In the genomic region with DNA sequence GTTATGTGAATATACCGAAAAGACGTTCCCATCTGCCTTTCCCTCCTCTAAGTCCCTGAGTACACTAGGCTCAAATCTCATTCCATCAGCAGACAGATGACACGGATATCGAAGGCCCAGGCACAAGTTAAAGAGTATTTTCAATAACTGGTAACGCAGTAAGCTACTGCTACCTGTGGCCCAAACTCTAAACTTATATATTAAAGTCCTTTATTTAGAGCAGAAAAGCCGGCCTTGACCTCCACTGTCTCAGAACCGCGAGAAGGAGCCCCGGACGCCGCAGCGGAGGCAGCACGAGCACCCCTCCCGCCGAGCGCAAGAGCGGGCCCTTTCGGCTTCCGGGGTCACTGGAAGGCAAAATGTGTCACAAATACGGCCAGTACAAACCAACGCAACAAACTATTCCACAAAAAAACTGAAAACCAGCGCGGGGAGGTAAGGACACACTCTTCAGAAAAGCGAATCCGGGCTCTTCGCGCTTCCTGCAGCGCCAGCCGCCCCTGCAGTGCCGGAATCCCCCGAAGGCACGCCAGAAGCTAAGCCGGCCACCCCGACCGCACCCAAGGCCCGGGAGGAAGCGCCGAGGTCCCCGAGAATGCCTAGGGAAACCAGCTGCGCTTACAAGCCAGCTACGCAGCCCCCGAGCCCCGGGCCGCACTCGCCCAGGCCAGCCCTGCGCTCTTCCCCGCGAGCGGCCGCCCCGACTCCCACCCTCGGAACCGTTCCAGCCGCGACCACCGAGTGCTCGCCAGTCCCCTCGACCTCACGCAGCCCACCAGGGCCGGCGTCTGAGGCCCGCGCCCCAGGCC, we compare ENCODE assay signal across 8 cellular contexts. TPM values are rescaled to one million over a fixed set of nuclear protein-coding genes. Genes with fewer than 3 reads are reported as not detected.
DNase-seq lines count a peak whose midpoint lies in the region; TF ChIP-seq lines count a peak whose summit lies in the region.

No MANE protein-coding gene starts in this region.

- H3K4me3 ChIP-seq in HUES48 (ENCODE audit: low read depth, low read length) (peak overlapping the region; percentile 93), dorsolateral prefrontal cortex (peak overlapping the region; percentile 69 to 98 (median 94)), mesendoderm (ENCODE audit: low read length) (peak overlapping the region; percentile 94), suprapubic skin (peak overlapping the region; percentile 82)

- H3K79me1 ChIP-seq in mesendoderm (ENCODE audit: low read length): peaks cover 5% of the 10 kb centered on the region

- peak overlapping the region; percentile 87 for H4K8ac ChIP-seq in mesendoderm (ENCODE audit: low read depth, low read length)

- peaks cover 82% of the 10 kb centered on the region for H3K79me2 ChIP-seq in mesendoderm (ENCODE audit: control insufficient read depth, insufficient read depth, low read length)

- H2BK15ac ChIP-seq in mesendoderm (replicated peaks; ENCODE audit: low read depth): no peak overlapping the region

- H3K9ac ChIP-seq in HUES48 (ENCODE audit: low read depth, low read length) (peak overlapping the region; percentile 89), mesendoderm (ENCODE audit: low read length) (peak overlapping the region; percentile 96)

- H3K4me2 ChIP-seq in mesendoderm (ENCODE audit: low read length): peak overlapping the region; percentile 93

- peak overlapping the region; percentile 100 for H3K18ac ChIP-seq in mesendoderm (ENCODE audit: low read length)

- H3K27ac ChIP-seq in HUES48 (ENCODE audit: low read depth, low read length) (peak overlapping the region; percentile 97), VCaP (peak overlapping the region; percentile 98), dorsolateral prefrontal cortex (peak overlapping the region; percentile 80 to 99 (median 96)), mesendoderm (ENCODE audit: low read depth, low read length) (peak overlapping the region; percentile 91), suprapubic skin (peak overlapping the region; percentile 98)

- H4K5ac ChIP-seq in mesendoderm (ENCODE audit: low read length): no peak overlapping the region

- DNase-seq in CD1c-positive myeloid dendritic cell (ENCODE audit: extremely low spot score): peak; percentile 51
- peak; percentile 60 for DNase-seq in GM20000 (ENCODE audit: low spot score)
- peak in 1 of 10 donors; percentile 53 for DNase-seq in dorsolateral prefrontal cortex
- peak; percentile 40 for DNase-seq in mesendoderm
- peak in 1 of 2 donors; percentile 78 for DNase-seq in suprapubic skin (ENCODE audit: low spot score in 2 of 2)
- DNase-seq in AML-193 (lab: John Stamatoyannopoulos, UW): no peak

- H3K27me3 ChIP-seq in HUES48 (ENCODE audit: control insufficient read depth, insufficient read depth, low read length) (no peaks in the 10 kb centered on the region), dorsolateral prefrontal cortex (no peaks in the 10 kb centered on the region), mesendoderm (ENCODE audit: insufficient read depth, low read length, poor library complexity) (no peaks in the 10 kb centered on the region), suprapubic skin (no peaks in the 10 kb centered on the region)

- no peaks in the 10 kb centered on the region for H3K36me3 ChIP-seq in HUES48 (ENCODE audit: control insufficient read depth, insufficient read depth, low read length)
- no peaks in the 10 kb centered on the region for H3K36me3 ChIP-seq in mesendoderm (ENCODE audit: control insufficient read depth, insufficient read depth, low read length)
- no peaks in the 10 kb centered on the region for H3K36me3 ChIP-seq in suprapubic skin

- no peak for TF ChIP-seq EP300 in suprapubic skin (IDR thresholded peaks at IDR 0.05)

- no CpG with 5 or more reads among the region's 63 CpGs for WGBS in mesendoderm (ENCODE audit: extremely low coverage, insufficient coverage, low lambda C conversion rate)
- 0% methylated on average over 25 of the region's 63 CpGs for WGBS in suprapubic skin

- peak overlapping the region; percentile 90 for H2BK120ac ChIP-seq in mesendoderm (ENCODE audit: low read depth, low read length)

- TF ChIP-seq CTCF in GM20000 (IDR thresholded peaks at IDR 0.05; ENCODE audit: extremely low read depth, missing control alignments) (no peak), VCaP (conservative IDR thresholded peaks at IDR 0.05) (no peak), dorsolateral prefrontal cortex (IDR thresholded peaks at IDR 0.05 in 54 of 56, conservative IDR thresholded peaks at IDR 0.05 in 2 of 56; ENCODE audit: low read depth in 1 of 56, partially characterized antibody in 56 of 56) (no peak), suprapubic skin (IDR thresholded peaks at IDR 0.05) (no peak)

- no peaks in the 10 kb centered on the region for H3K9me3 ChIP-seq in HUES48 (ENCODE audit: control insufficient read depth, insufficient read depth, low read length)
- no peaks in the 10 kb centered on the region for H3K9me3 ChIP-seq in suprapubic skin

- H3K23ac ChIP-seq in mesendoderm (ENCODE audit: low read length): peak overlapping the region; percentile 95

- intact Hi-C loops in dorsolateral prefrontal cortex (cut with DNase I): loop anchor here in 1 of 2 donors (5.0 kb wide), 1 partner anchor 48 kb away; no protein-coding TSS in a partner anchor

- peak overlapping the region; percentile 95 for H3K56ac ChIP-seq in mesendoderm (ENCODE audit: low read length)

- H3K4me1 ChIP-seq in HUES48 (ENCODE audit: control insufficient read depth, insufficient read depth, low read length): peaks cover 44% of the 10 kb centered on the region
- peaks cover 18% of the 10 kb centered on the region for H3K4me1 ChIP-seq in mesendoderm (ENCODE audit: control insufficient read depth, low read depth, low read length)
- peaks cover 82% of the 10 kb centered on the region for H3K4me1 ChIP-seq in suprapubic skin

- H3K4ac ChIP-seq in mesendoderm (ENCODE audit: low read depth, low read length): peak overlapping the region; percentile 99

- TF ChIP-seq POLR2A in suprapubic skin (IDR thresholded peaks at IDR 0.05): no peak

- peak overlapping the region; percentile 81 for H2BK5ac ChIP-seq in mesendoderm (ENCODE audit: low read length)

- no peak overlapping the region for H2AK5ac ChIP-seq in mesendoderm (ENCODE audit: low read length)

RNA-seq across cellular contexts. Expression of gene DIDO1, which starts 0.7 kb away (rescaled TPM):
- total RNA-seq in dorsolateral prefrontal cortex (10 to 100 TPM; 37.4 to 68.3 (median 49.5) TPM), suprapubic skin (100 to 1,000 TPM in 1 of 4 donors, 10 to 100 TPM in 3; 64.6 to 143 (median 79.2) TPM)
- polyA plus RNA-seq in mesendoderm (2013, experiment 1 of 2): 37.6 TPM
- 38.2 TPM for polyA plus RNA-seq in mesendoderm (2013, experiment 2 of 2)

RNA-seq across cellular contexts. Expression of gene GID8, which starts 12.3 kb away (rescaled TPM):
- 10 to 100 TPM; 27.0 to 46.6 (median 36.3) TPM for total RNA-seq in dorsolateral prefrontal cortex
- polyA plus RNA-seq in mesendoderm (2013, experiment 1 of 2): 34.7 TPM
- polyA plus RNA-seq in mesendoderm (2013, experiment 2 of 2): 34.4 TPM
- total RNA-seq in suprapubic skin: 10 to 100 TPM; 30.4 to 57.0 (median 45.1) TPM

RNA-seq across cellular contexts. Expression of gene SLC17A9, which starts 26.9 kb away (rescaled TPM):
- total RNA-seq in dorsolateral prefrontal cortex (10 to 100 TPM in 1 of 120 experiments, 1 to 10 TPM in 115, under 1 TPM in 4; 0.58 to 11.1 (median 2.8) TPM), suprapubic skin (1 to 10 TPM in 1 of 4 donors, under 1 TPM in 3; 0.10 to 2.1 (median 0.66) TPM)
- polyA plus RNA-seq in mesendoderm (2013, experiment 1 of 2): 11.4 TPM
- 12.4 TPM for polyA plus RNA-seq in mesendoderm (2013, experiment 2 of 2)

Comparison
In these comparisons a context has a peak if more than half of its experiments do, and no peak if none do; other contexts are left out.
1. DNase-seq: peak in CD1c-positive myeloid dendritic cell (single experiment), GM20000 (single experiment) and mesendoderm (single experiment); none in AML-193 (0 of 2).
2. Peak in every context shown above with its lines, with median percentiles within 50 percentile points of each other: H3K27ac ChIP-seq and H3K4me3 ChIP-seq.